ENCODE assay signal across 20 cellular contexts in the genomic region with DNA sequence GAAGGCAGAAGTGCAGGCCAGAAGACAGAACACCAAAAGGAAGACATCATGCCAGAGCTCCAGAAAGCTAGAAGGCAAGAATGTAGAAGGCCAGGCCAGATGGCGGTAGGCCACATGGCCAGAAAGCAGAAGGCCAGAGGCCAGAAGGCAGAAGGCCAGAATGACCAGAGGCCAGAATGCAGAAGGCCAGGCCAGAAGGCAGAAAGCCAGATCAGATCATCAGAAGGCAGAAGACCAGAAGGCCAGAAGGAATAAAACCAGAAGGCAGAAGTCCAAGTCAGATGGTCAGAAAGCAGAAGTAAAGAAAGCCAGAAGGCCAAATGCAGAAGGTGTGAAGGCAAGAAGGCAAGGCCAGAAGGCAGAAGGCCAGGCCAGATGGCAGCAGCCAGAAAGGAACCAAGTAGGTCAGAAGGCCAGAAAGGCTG.
DNase-seq lines count a peak whose midpoint lies in the region; ATAC-seq and TF ChIP-seq lines count a peak whose summit lies in the region.
"Had no signal": no experiment of that assay in that cellular context is flagged by ENCODE, and none has a peak within 500 bp of the region (broad histone marks: within the 10 kb centered on the region; RNA-seq: fewer than 3 reads in every experiment).

No MANE protein-coding gene starts in this region.

- TF ChIP-seq CTCF in chondrocyte (IDR thresholded peaks at IDR 0.05) = no peak

- H3K27ac Mint-ChIP-seq in chondrocyte (ENCODE audit: unreplicated experiment) = no peak overlapping the region
- H3K27ac Mint-ChIP-seq in stimulated activated memory B cell treated with anti-CD40 and anti-IgM and Interleukin-4, amounts not matched to agents 10 μg/mL and 1 μg/mL and 100 μg/mL, for 72 hours = no peak overlapping the region
- H3K27ac Mint-ChIP-seq: B cell had no signal

- H3K4me3 Mint-ChIP-seq in chondrocyte (ENCODE audit: unreplicated experiment) = no peak overlapping the region
- no peak overlapping the region for H3K4me3 Mint-ChIP-seq in stimulated activated memory B cell treated with anti-CD40 and anti-IgM and Interleukin-4, amounts not matched to agents 10 μg/mL and 1 μg/mL and 100 μg/mL, for 72 hours
- H3K4me3 Mint-ChIP-seq: B cell; CD4-positive, CD25-positive, alpha-beta regulatory T cell had no signal

- ATAC-seq in stimulated activated memory B cell treated with anti-CD40 and anti-IgM and Interleukin-4, amounts not matched to agents 10 μg/mL and 1 μg/mL and 100 μg/mL, for 72 hours = peak; percentile 14
- no peak for ATAC-seq in GM18505 (IDR thresholded peaks at IDR 0.05; ENCODE audit: unreplicated experiment)
- ATAC-seq: GM12878 had no signal

- no peaks in the 10 kb centered on the region for H3K27me3 Mint-ChIP-seq in chondrocyte (ENCODE audit: low read depth)
- no peaks in the 10 kb centered on the region for H3K27me3 Mint-ChIP-seq in stimulated activated memory B cell treated with anti-CD40 and anti-IgM and Interleukin-4, amounts not matched to agents 10 μg/mL and 1 μg/mL and 100 μg/mL, for 72 hours
- H3K27me3 Mint-ChIP-seq: B cell; CD4-positive, CD25-positive, alpha-beta regulatory T cell had no signal

- peaks cover 2% of the 10 kb centered on the region for H3K36me3 Mint-ChIP-seq in chondrocyte (ENCODE audit: low read depth)
- no peaks in the 10 kb centered on the region for H3K36me3 Mint-ChIP-seq in stimulated activated memory B cell treated with anti-CD40 and anti-IgM and Interleukin-4, amounts not matched to agents 10 μg/mL and 1 μg/mL and 100 μg/mL, for 72 hours

- DNase-seq in NOMO-1 treated with DMSO at 0.1 percent for 48 hours (lab: John Stamatoyannopoulos, UW; ENCODE audit: unreplicated experiment) (peak; percentile 8), NOMO-1 (lab: John Stamatoyannopoulos, UW; ENCODE audit: unreplicated experiment in 2 of 2) (no peak), MV-4-11 (lab: John Stamatoyannopoulos, UW) (peak; percentile 66), chondrocyte (ENCODE audit: low spot score) (peak; percentile 37), SHP77 (lab: John Stamatoyannopoulos, UW) (no peak), RPMI8226 (no peak)
- DNase-seq: CD4-positive, CD25-positive, alpha-beta regulatory T cell; DMS153; KG1; NCI-H1105; NCI-H1694; NCI-H2081 treated with DMSO at 0.1 percent for 48 hours; NCI-H446 treated with DMSO at 0.1 percent for 48 hours; NCI-H69; SHP77 treated with DMSO at 0.1 percent for 48 hours; SK-N-SH had no signal

- H3K4me1 Mint-ChIP-seq in chondrocyte (ENCODE audit: low read depth) = no peaks in the 10 kb centered on the region
- H3K4me1 Mint-ChIP-seq in stimulated activated memory B cell treated with anti-CD40 and anti-IgM and Interleukin-4, amounts not matched to agents 10 μg/mL and 1 μg/mL and 100 μg/mL, for 72 hours = no peaks in the 10 kb centered on the region
- H3K4me1 Mint-ChIP-seq: B cell had no signal

- peaks cover 85% of the 10 kb centered on the region for H3K9me3 Mint-ChIP-seq in chondrocyte (ENCODE audit: low read depth)
- peaks cover 7% of the 10 kb centered on the region for H3K9me3 Mint-ChIP-seq in stimulated activated memory B cell treated with anti-CD40 and anti-IgM and Interleukin-4, amounts not matched to agents 10 μg/mL and 1 μg/mL and 100 μg/mL, for 72 hours

- TF ChIP-seq POLR2A in GM18505 (IDR thresholded peaks at IDR 0.05; ENCODE audit: borderline replicate concordance, extremely low read depth, insufficient read depth, insufficient read length) = no peak

Comparison
In these comparisons a context has a peak if more than half of its experiments do, and no peak if none do; other contexts are left out.
1. DNase-seq: peak in NOMO-1 treated with DMSO at 0.1 percent for 48 hours (single experiment), MV-4-11 (single experiment) and chondrocyte (single experiment); none in NOMO-1 (0 of 2), SHP77 (0 of 2) and RPMI8226 (single experiment).